15 cellular contexts compared by ENCODE assay signal in the genomic region with DNA sequence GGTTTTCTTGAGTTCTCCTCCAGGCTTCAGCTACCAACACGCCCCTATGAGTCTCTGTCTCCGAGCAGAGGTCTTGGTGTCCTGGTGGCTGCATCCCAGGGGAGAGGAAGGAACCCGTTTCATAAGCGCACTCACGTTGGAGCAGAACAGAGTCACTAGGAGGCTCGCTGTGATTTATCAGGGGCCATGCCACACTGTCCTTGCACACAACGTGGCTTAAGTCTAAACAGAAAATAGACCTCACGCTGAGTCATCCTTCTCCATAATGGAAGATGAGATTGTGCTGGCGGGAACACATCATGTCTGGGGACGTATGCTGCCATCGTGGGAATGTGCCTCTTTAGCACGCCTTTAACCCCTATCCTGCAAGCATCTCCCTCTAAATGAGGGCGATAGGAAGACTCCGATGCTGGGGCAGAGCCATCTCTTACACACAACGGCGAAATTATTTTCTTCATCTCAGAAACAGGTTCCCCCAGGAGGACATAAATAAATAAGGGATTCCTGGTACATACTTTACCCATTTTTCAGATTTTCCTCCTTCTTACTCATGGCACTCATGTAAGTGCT.
DNase-seq lines count a peak whose midpoint lies in the region; ATAC-seq and TF ChIP-seq lines count a peak whose summit lies in the region.
"Had no signal": no experiment of that assay in that cellular context is flagged by ENCODE, and none has a peak within 500 bp of the region (broad histone marks: within the 10 kb centered on the region; RNA-seq: fewer than 3 reads in every experiment).

No MANE protein-coding gene starts in this region.

- H3K36me3 Mint-ChIP-seq in nephron (ENCODE audit: low read depth) = no peaks in the 10 kb centered on the region
- H3K36me3 Mint-ChIP-seq: naive thymus-derived CD8-positive, alpha-beta T cell had no signal

- peak; percentile 28 for DNase-seq in A172 (ENCODE audit: low spot score)
- DNase-seq in M059J (ENCODE audit: low read depth) = peak; percentile 84
- no peak for DNase-seq in coronary artery (ENCODE audit: low spot score)
- no peak for DNase-seq in GM20000 (ENCODE audit: low spot score)
- no peak for DNase-seq in NCI-H1436 treated with DMSO at 0.1 percent for 48 hours (lab: John Stamatoyannopoulos, UW)
- DNase-seq in HuH-7 (ENCODE audit: low spot score) = no peak
- DNase-seq: activated CD4-positive, alpha-beta T cell treated with anti-CD3 and anti-CD28 coated beads, Interleukin-2, amount 10 ng/mL, durations not matched to agents 7 days and 5 days; activated naive CD4-positive, alpha-beta T cell treated with Interleukin-2 at 50 U/mL for 16 hours; effector CD8-positive, alpha-beta T cell; naive thymus-derived CD8-positive, alpha-beta T cell; NCI-H2107; stimulated activated CD4-positive, alpha-beta T cell treated with anti-CD3 and anti-CD28 coated beads, Interleukin-4, amount 100 ng/mL, for 24 hours had no signal

- H3K27ac Mint-ChIP-seq in nephron = peak overlapping the region; percentile 62 to 74 (median 70)
- H3K27ac Mint-ChIP-seq: activated CD4-positive, alpha-beta T cell treated with anti-CD3 and anti-CD28 coated beads, Interleukin-2, amount 10 ng/mL, durations not matched to agents 7 days and 5 days; naive thymus-derived CD8-positive, alpha-beta T cell had no signal

- peak overlapping the region in 1 of 2 donors; percentile 56 for H3K27ac ChIP-seq in coronary artery
- H3K27ac ChIP-seq: C4-2B had no signal

- ATAC-seq in HG02884 (IDR thresholded peaks at IDR 0.05; ENCODE audit: unreplicated experiment) = no peak
- ATAC-seq: naive thymus-derived CD8-positive, alpha-beta T cell had no signal

- no peak overlapping the region for H3K4me3 Mint-ChIP-seq in nephron
- H3K4me3 Mint-ChIP-seq: activated CD4-positive, alpha-beta T cell treated with anti-CD3 and anti-CD28 coated beads, Interleukin-2, amount 10 ng/mL, durations not matched to agents 7 days and 5 days; naive thymus-derived CD8-positive, alpha-beta T cell had no signal

- peaks cover 12% of the 10 kb centered on the region for H3K27me3 Mint-ChIP-seq in nephron (ENCODE audit: low read depth)

- H3K4me1 Mint-ChIP-seq in nephron = peaks cover 70% of the 10 kb centered on the region
- H3K4me1 Mint-ChIP-seq: activated CD4-positive, alpha-beta T cell treated with anti-CD3 and anti-CD28 coated beads, Interleukin-2, amount 10 ng/mL, durations not matched to agents 7 days and 5 days; naive thymus-derived CD8-positive, alpha-beta T cell had no signal

- H3K9me3 Mint-ChIP-seq in nephron = no peaks in the 10 kb centered on the region
- H3K9me3 Mint-ChIP-seq: activated CD4-positive, alpha-beta T cell treated with anti-CD3 and anti-CD28 coated beads, Interleukin-2, amount 10 ng/mL, durations not matched to agents 7 days and 5 days; naive thymus-derived CD8-positive, alpha-beta T cell had no signal

- H3K4me3 ChIP-seq in coronary artery = peak overlapping the region; percentile 30

- TF ChIP-seq CTCF in coronary artery (IDR thresholded peaks at IDR 0.05) (no peak), nephron (IDR thresholded peaks at IDR 0.05; ENCODE audit: unreplicated experiment in 3 of 3) (no peak), GM20000 (IDR thresholded peaks at IDR 0.05; ENCODE audit: extremely low read depth, missing control alignments) (no peak)

Comparison
In these comparisons a context has a peak if more than half of its experiments do, and no peak if none do; other contexts are left out.
1. DNase-seq: peak in A172 (single experiment) and M059J (single experiment); none in coronary artery (single experiment), GM20000 (single experiment), NCI-H1436 treated with DMSO at 0.1 percent for 48 hours (single experiment) and HuH-7 (single experiment).